Comparison of ENCODE assay signal across 9 cellular contexts in genomic region chr13:36918246-36919060, GRCh38. TPM values are rescaled to one million over a fixed set of nuclear protein-coding genes. Genes with fewer than 3 reads are reported as not detected.
DNase-seq lines count a peak whose midpoint lies in the region; ATAC-seq and TF ChIP-seq lines count a peak whose summit lies in the region.
"Had no signal": no experiment of that assay in that cellular context is flagged by ENCODE, and none has a peak within 500 bp of the region (broad histone marks: within the 10 kb centered on the region; RNA-seq: fewer than 3 reads in every experiment).

No MANE protein-coding gene starts in this region.

- H3K27ac ChIP-seq in SJCRH30 (peak overlapping the region; percentile 73), gastroesophageal sphincter (peak overlapping the region; percentile 73 to 93 (median 92))

- no peak for TF ChIP-seq CTCF in gastroesophageal sphincter (IDR thresholded peaks at IDR 0.05)

- H3K36me3 ChIP-seq in SJCRH30 (no peaks in the 10 kb centered on the region), gastroesophageal sphincter (no peaks in the 10 kb centered on the region)

- TF ChIP-seq POLR2A in gastroesophageal sphincter (IDR thresholded peaks at IDR 0.05), result no peak

- ATAC-seq in gastroesophageal sphincter (no peak), sciatic nerve (peak; percentile 31)

- intact Hi-C loops in sciatic nerve (cut with DNase I), result no loop called here

- in situ Hi-C loops in G401 (cut with HindIII; ENCODE audit: low sequenced_read_pairs), result no loop called here

- DNase-seq in NCI-H1105 treated with DMSO at 0.1 percent for 48 hours (lab: John Stamatoyannopoulos, UW) (peak; percentile 56), NCI-H1105 (lab: John Stamatoyannopoulos, UW) (no peak), SJCRH30 (peak; percentile 40 to 66), sciatic nerve (ENCODE audit: low spot score) (no peak), G401 (ENCODE audit: low spot score) (no peak), SW 1271 (lab: John Stamatoyannopoulos, UW) (no peak), SKM-1 (lab: John Stamatoyannopoulos, UW; ENCODE audit: unreplicated experiment) (no peak)
- DNase-seq: CD4-positive, CD25-positive, alpha-beta regulatory T cell had no signal

- H3K27me3 ChIP-seq in SJCRH30 (no peaks in the 10 kb centered on the region), gastroesophageal sphincter (no peaks in the 10 kb centered on the region)

- H3K9me3 ChIP-seq in SJCRH30 (replicated peaks) (no peaks in the 10 kb centered on the region), gastroesophageal sphincter (no peaks in the 10 kb centered on the region)

- TF ChIP-seq EP300 in gastroesophageal sphincter (IDR thresholded peaks at IDR 0.05), result no peak

- H3K4me3 ChIP-seq in SJCRH30 (peak overlapping the region; percentile 68), gastroesophageal sphincter (peak overlapping the region; percentile 76 to 83)

- WGBS in gastroesophageal sphincter (ENCODE audit: low coverage in 1 of 2), 2 donors, result 18 to 22% methylated on average over 9 to 11 of the region's 11 CpGs

- H3K4me1 ChIP-seq in SJCRH30, result peaks cover 13% of the 10 kb centered on the region
- peaks cover 0 to 64% (median 0%) of the 10 kb centered on the region in 3 donors for H3K4me1 ChIP-seq in gastroesophageal sphincter

RNA-seq across cellular contexts. Expression of gene SMAD9, which starts 1.6 kb away (rescaled TPM):
- total RNA-seq in SJCRH30 (2014; rRNA removed; shearing (Covaris generic)), result 14.4 and 17.8 TPM in 2 replicates
- total RNA-seq in gastroesophageal sphincter, result 10 to 100 TPM; 47.3 to 93.7 (median 59.7) TPM
- 30.5 TPM for total RNA-seq in sciatic nerve
- total RNA-seq in G401 (2014; rRNA removed; shearing (Covaris generic)), result 22.3 and 29.2 TPM in 2 replicates

Comparison
In these comparisons a context has a peak if more than half of its experiments do, and no peak if none do; other contexts are left out.
1. DNase-seq: peak in NCI-H1105 treated with DMSO at 0.1 percent for 48 hours (single experiment) and SJCRH30 (2 of 2); none in NCI-H1105 (single experiment), sciatic nerve (single experiment), G401 (single experiment), SW 1271 (0 of 2) and SKM-1 (single experiment).